Comparison of ENCODE assay signal across 8 cellular contexts in genomic region chr3:129441215-129441614, GRCh38. TPM values are rescaled to one million over a fixed set of nuclear protein-coding genes. Genes with fewer than 3 reads are reported as not detected.
DNase-seq lines count a peak whose midpoint lies in the region; ATAC-seq and TF ChIP-seq lines count a peak whose summit lies in the region.

No MANE protein-coding gene starts in this region.

- TF ChIP-seq POLR2A in HCT116 (IDR thresholded peaks at IDR 0.05; ENCODE audit: borderline replicate concordance, extremely low read depth, insufficient read depth, insufficient read length) (no peak), uterus (IDR thresholded peaks at IDR 0.05) (no peak)

- ATAC-seq in HCT116, result no peak

- CTCF ChIA-PET in A673 (lab: Charles Lee) (no interaction called here), HCT116 (lab: Charles Lee) (no interaction called here)

- DNase-seq in A673 (ENCODE audit: low spot score) (no peak), HCT116 (ENCODE audit: low read depth, low spot score) (no peak), uterus (no peak), NCI-H128 (lab: John Stamatoyannopoulos, UW; ENCODE audit: unreplicated experiment) (no peak), cortex of kidney (lab: John Stamatoyannopoulos, UW) (no peak), NCI-H2107 treated with DMSO at 0.1 percent for 48 hours (lab: John Stamatoyannopoulos, UW; ENCODE audit: unreplicated experiment) (no peak)
- no peak for DNase-seq in activated naive CD8-positive, alpha-beta T cell treated with anti-CD3 and anti-CD28 coated beads for 36 hours

- no peaks in the 10 kb centered on the region for H3K9me3 ChIP-seq in A673 (ENCODE audit: low read depth, low read length, poor library complexity, severe bottlenecking)
- H3K9me3 ChIP-seq in HCT116 (ENCODE audit: control insufficient read depth in 1 of 2, insufficient read depth in 1 of 2, low read depth in 1 of 2, low read length in 2 of 2), result no peaks in the 10 kb centered on the region
- H3K9me3 ChIP-seq in liver (ENCODE audit: control insufficient read depth in 4 of 4, low read length in 3 of 4), result no peaks in the 10 kb centered on the region
- H3K9me3 ChIP-seq in uterus, result no peaks in the 10 kb centered on the region

- H3K9me2 ChIP-seq in HCT116 (ENCODE audit: insufficient read depth), result no peaks in the 10 kb centered on the region

- peaks cover 39% of the 10 kb centered on the region for H3K4me1 Mint-ChIP-seq in activated naive CD8-positive, alpha-beta T cell treated with anti-CD3 and anti-CD28 coated beads for 36 hours

- WGBS in liver, result 47% methylated on average over 9 of the region's 9 CpGs

- H3K4me1 ChIP-seq in A673 (ENCODE audit: insufficient read depth, low read length, poor library complexity, severe bottlenecking), result peaks cover 24% of the 10 kb centered on the region
- H3K4me1 ChIP-seq in HCT116 (ENCODE audit: control insufficient read depth in 1 of 2, insufficient read depth in 2 of 2, low read length in 2 of 2), result peaks cover 9 to 18% of the 10 kb centered on the region in 2 experiments; a peak in 3 of 4 replicates
- peaks cover 0 to 53% (median 30%) of the 10 kb centered on the region in 4 donors for H3K4me1 ChIP-seq in liver (ENCODE audit: control insufficient read depth in 4 of 4, insufficient read depth in 4 of 4, low read length in 3 of 4)
- H3K4me1 ChIP-seq in uterus, result peaks cover 12% of the 10 kb centered on the region in 2 donors

- H3K9ac ChIP-seq in HCT116 (ENCODE audit: low read length) (peak overlapping the region; percentile 93), liver (ENCODE audit: low read depth in 1 of 2, low read length in 2 of 2) (peak overlapping the region; percentile 13 to 87)

- TF ChIP-seq RAD21 in HCT116 (IDR thresholded peaks at IDR 0.05; ENCODE audit: low read depth) (no peak), liver (IDR thresholded peaks at IDR 0.05) (no peak)

- H4K20me1 ChIP-seq in HCT116 (ENCODE audit: insufficient read depth), result no peaks in the 10 kb centered on the region

- TF ChIP-seq CTCF in A673 (conservative IDR thresholded peaks at IDR 0.05; ENCODE audit: low read depth, low read length), result no peak
- TF ChIP-seq CTCF in HCT116 (IDR thresholded peaks at IDR 0.05 in 2 of 3, conservative IDR thresholded peaks at IDR 0.05 in 1 of 3; ENCODE audit: borderline replicate concordance in 1 of 3, insufficient read depth in 1 of 3, low read depth in 2 of 3, low read length in 2 of 3), result no peak
- TF ChIP-seq CTCF in liver (IDR thresholded peaks at IDR 0.05; ENCODE audit: low read depth, low read length, missing input control), result no peak
- TF ChIP-seq CTCF in uterus (IDR thresholded peaks at IDR 0.05), result no peak

- H3K36me3 Mint-ChIP-seq in activated naive CD8-positive, alpha-beta T cell treated with anti-CD3 and anti-CD28 coated beads for 36 hours, result peaks cover 15% of the 10 kb centered on the region

- peaks cover 42% of the 10 kb centered on the region for H3K79me2 ChIP-seq in HCT116 (ENCODE audit: insufficient read depth, low read length)

- H3K27me3 Mint-ChIP-seq in activated naive CD8-positive, alpha-beta T cell treated with anti-CD3 and anti-CD28 coated beads for 36 hours, result peaks cover 3% of the 10 kb centered on the region

- no peaks in the 10 kb centered on the region for H3K27me3 ChIP-seq in A673 (replicated peaks; ENCODE audit: insufficient read depth, low read depth, low read length, poor library complexity)
- no peaks in the 10 kb centered on the region for H3K27me3 ChIP-seq in HCT116 (ENCODE audit: insufficient read depth, low read length)
- H3K27me3 ChIP-seq in liver (ENCODE audit: control insufficient read depth in 4 of 4, insufficient read depth in 4 of 4, low read length in 3 of 4), result no peaks in the 10 kb centered on the region
- no peaks in the 10 kb centered on the region for H3K27me3 ChIP-seq in uterus

- peak overlapping the region; percentile 91 for H3K27ac ChIP-seq in A673 (ENCODE audit: low read depth, low read length, poor library complexity, severe bottlenecking)
- H3K27ac ChIP-seq in HCT116 (ENCODE audit: low read depth, low read length), result peak overlapping the region; percentile 85; the same call in 1 of the 2 replicates
- H3K27ac ChIP-seq in liver (ENCODE audit: low read depth in 1 of 2, low read length in 2 of 2), result peak overlapping the region; percentile 86
- H3K27ac ChIP-seq in uterus, result peak overlapping the region; percentile 83 to 88

- no TSS peak for BruUV-seq in A673 (replicated peaks; lab: Mats Ljungman, UMichigan)
- no TSS peak for BruUV-seq in HCT116 (replicated peaks; lab: Mats Ljungman, UMichigan)

- peak overlapping the region; percentile 87 for H3K4me2 ChIP-seq in HCT116 (ENCODE audit: low read length)

- H2AFZ ChIP-seq in HCT116 (ENCODE audit: low read depth, low read length, poor library complexity, severe bottlenecking), result no peak overlapping the region

- H3K4me3 ChIP-seq in A673 (ENCODE audit: low read depth, low read length, poor library complexity, severe bottlenecking) (peak overlapping the region; percentile 79), HCT116 (replicated peaks in 1 of 2; ENCODE audit: low read depth in 1 of 2, low read length in 2 of 2) (peak overlapping the region; percentile 90 to 99), liver (ENCODE audit: low read depth in 1 of 3, low read length in 3 of 3) (peak overlapping the region in 2 of 3 donors; percentile 16 to 84), uterus (peak overlapping the region in 1 of 2 donors; percentile 71)

- POLR2A ChIA-PET in A673 (lab: Charles Lee; ENCODE audit: low non-redundant PET), result no interaction called here
- POLR2A ChIA-PET in HCT116 (lab: Charles Lee), result interaction anchor here (1.4 kb wide), 1 partner anchor 125 kb away, joined by 4 read pairs; a partner anchor contains a TSS

- intact Hi-C loops in A673 (cut with micrococcal nuclease; ENCODE audit: unreplicated experiment) (no loop called here), HCT116 (cut with micrococcal nuclease) (no loop called here), uterus (cut with DNase I; ENCODE audit: low total_unique reads) (no loop called here)

- H3K9me3 Mint-ChIP-seq in activated naive CD8-positive, alpha-beta T cell treated with anti-CD3 and anti-CD28 coated beads for 36 hours, result no peaks in the 10 kb centered on the region

- H3K27ac Mint-ChIP-seq in activated naive CD8-positive, alpha-beta T cell treated with anti-CD3 and anti-CD28 coated beads for 36 hours, result peak overlapping the region; percentile 93

- peak overlapping the region; percentile 92 for H3K4me3 Mint-ChIP-seq in activated naive CD8-positive, alpha-beta T cell treated with anti-CD3 and anti-CD28 coated beads for 36 hours

- RAD21 ChIA-PET in HCT116 (lab: Charles Lee; ENCODE audit: low non-redundant PET in 1 of 2, low total read pairs in 2 of 2, uncharacterized antibody in 2 of 2, unreplicated experiment in 2 of 2), result no interaction called here

- H3K36me3 ChIP-seq in A673 (ENCODE audit: insufficient read depth, low read length, poor library complexity, severe bottlenecking), result peaks cover 18% of the 10 kb centered on the region
- peaks cover 10 to 15% of the 10 kb centered on the region in 2 experiments for H3K36me3 ChIP-seq in HCT116 (ENCODE audit: control insufficient read depth in 1 of 2, insufficient read depth in 2 of 2, low read length in 2 of 2)
- peaks cover 0 to 10% (median 7%) of the 10 kb centered on the region in 4 donors for H3K36me3 ChIP-seq in liver (ENCODE audit: control insufficient read depth in 4 of 4, insufficient read depth in 3 of 4, low read depth in 1 of 4, low read length in 3 of 4)
- no peaks in the 10 kb centered on the region for H3K36me3 ChIP-seq in uterus

TF ChIP-seq in HCT116, 20 proteins besides CTCF, POLR2A, EP300 and RAD21 (continues in another document):
- no peak for TF ChIP-seq EZH2phosphoT487 (IDR thresholded peaks at IDR 0.05; ENCODE audit: borderline replicate concordance)
- TF ChIP-seq ZFX (IDR thresholded peaks at IDR 0.05), result no peak

TF ChIP-seq in liver, 16 proteins besides CTCF, POLR2A, EP300 and RAD21 (continues in another document):
- TF ChIP-seq RXRA (IDR thresholded peaks at IDR 0.05) (no peak), EGR1 (IDR thresholded peaks at IDR 0.05; ENCODE audit: low read depth in 2 of 2) (no peak), GABPA (IDR thresholded peaks at IDR 0.05 in 1 of 2, conservative IDR thresholded peaks at IDR 0.05 in 1 of 2) (no peak), HNF4G (IDR thresholded peaks at IDR 0.05) (no peak), FOXA1 (IDR thresholded peaks at IDR 0.05) (no peak)
- TF ChIP-seq, protein P1, sequence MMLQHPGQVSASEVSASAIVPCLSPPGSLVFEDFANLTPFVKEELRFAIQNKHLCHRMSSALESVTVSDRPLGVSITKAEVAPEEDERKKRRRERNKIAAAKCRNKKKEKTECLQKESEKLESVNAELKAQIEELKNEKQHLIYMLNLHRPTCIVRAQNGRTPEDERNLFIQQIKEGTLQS (IDR thresholded peaks at IDR 0.05), result no peak

RNA-seq across cellular contexts. Expression of gene IFT122, which starts 1.2 kb away (rescaled TPM):
- total RNA-seq in A673 (2021), result 44.0 and 48.2 TPM in 2 replicates
- 21.4 TPM for total RNA-seq in HCT116 (2021; ENCODE audit: unreplicated experiment)
- polyA plus RNA-seq in HCT116 (2012), result 16.6 and 18.2 TPM in 2 replicates
- total RNA-seq in activated naive CD8-positive, alpha-beta T cell treated with anti-CD3 and anti-CD28 coated beads for 36 hours, result 10 to 100 TPM; 14.9 to 15.6 TPM
- total RNA-seq in liver, result 10 to 100 TPM; 14.9 to 25.8 TPM
- polyA plus RNA-seq in liver, result 1 to 10 TPM; 3.3 to 6.3 TPM
- 10 to 100 TPM in 3 of 4 donors, 1 to 10 TPM in 1; 4.1 to 70.2 (median 38.6) TPM for total RNA-seq in uterus

RNA-seq across cellular contexts. Expression of gene MBD4, which starts 1.5 kb away (rescaled TPM):
- 43.7 and 50.9 TPM in 2 replicates for total RNA-seq in A673 (2021)
- total RNA-seq in HCT116 (2021; ENCODE audit: unreplicated experiment), result 15.7 TPM
- 7.9 and 10.2 TPM in 2 replicates for polyA plus RNA-seq in HCT116 (2012)
- total RNA-seq in activated naive CD8-positive, alpha-beta T cell treated with anti-CD3 and anti-CD28 coated beads for 36 hours, result 10 to 100 TPM; 48.2 to 51.1 TPM
- 10 to 100 TPM; 16.9 to 17.1 TPM for total RNA-seq in liver
- polyA plus RNA-seq in liver, result 10 to 100 TPM; 17.4 to 24.8 TPM
- 10 to 100 TPM; 13.8 to 36.2 (median 20.4) TPM for total RNA-seq in uterus

RNA-seq across cellular contexts. Expression of gene EFCAB12, which starts 12.8 kb away (rescaled TPM):
- total RNA-seq in A673 (2021), result 0.71 and 1.2 TPM in 2 replicates
- 0.42 TPM for total RNA-seq in HCT116 (2021; ENCODE audit: unreplicated experiment)
- 0.30 and 0.41 TPM in 2 replicates for polyA plus RNA-seq in HCT116 (2012)
- total RNA-seq in activated naive CD8-positive, alpha-beta T cell treated with anti-CD3 and anti-CD28 coated beads for 36 hours, result under 1 TPM; 0.24 to 0.39 TPM
- under 1 TPM; 0.37 to 0.67 TPM for total RNA-seq in liver
- polyA plus RNA-seq in liver, result 1 to 10 TPM in 1 of 2 donors, under 1 TPM in 1; 0.62 to 2.4 TPM
- total RNA-seq in uterus, result under 1 TPM in 3 of 4 donors, not detected in 1; under 0.01 to 0.76 (median 0.41) TPM
